Comparison of ENCODE assay signal across 18 cellular contexts in the genomic region with DNA sequence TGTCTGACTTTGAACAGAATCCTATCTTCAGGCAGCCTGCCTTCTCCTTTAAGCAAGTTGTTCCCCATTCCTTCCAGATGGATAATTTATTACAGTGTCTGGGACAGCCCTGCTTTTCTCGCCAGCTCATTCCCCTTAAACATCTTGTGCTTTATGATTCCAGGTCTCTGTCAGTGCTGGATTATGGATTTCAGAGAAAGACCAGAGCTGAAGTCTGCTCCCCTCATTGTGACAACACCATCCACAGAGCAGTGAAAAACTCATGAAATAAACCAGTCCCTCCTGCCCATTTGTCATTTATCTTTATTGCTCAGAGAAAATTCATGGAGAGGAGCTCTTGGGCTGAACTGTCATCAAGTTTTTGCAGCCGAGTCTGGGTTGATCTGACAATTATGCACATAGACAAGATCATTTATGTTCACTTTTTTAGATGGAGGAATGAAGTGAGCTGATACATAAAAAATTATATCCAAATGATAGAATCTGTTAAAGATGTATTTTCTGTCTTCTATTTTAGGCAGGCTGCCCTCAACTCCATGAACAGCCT.
DNase-seq lines count a peak whose midpoint lies in the region; TF ChIP-seq lines count a peak whose summit lies in the region.
"Had no signal": no experiment of that assay in that cellular context is flagged by ENCODE, and none has a peak within 500 bp of the region (broad histone marks: within the 10 kb centered on the region; RNA-seq: fewer than 3 reads in every experiment).

No MANE protein-coding gene starts in this region.

- no peak overlapping the region for H3K27ac ChIP-seq in hepatocyte
- peak overlapping the region; percentile 13 to 21 for H3K27ac ChIP-seq in uterus
- no peak overlapping the region for H3K27ac ChIP-seq in endodermal cell (ENCODE audit: low read depth, low read length)
- H3K27ac ChIP-seq: HL-60 had no signal

- H3K36me3 ChIP-seq in hepatocyte (replicated peaks; ENCODE audit: insufficient read depth, low read depth) (no peaks in the 10 kb centered on the region), uterus (no peaks in the 10 kb centered on the region), endodermal cell (ENCODE audit: control insufficient read depth, insufficient read depth, low read length) (no peaks in the 10 kb centered on the region)

- 32% methylated on average over 2 of the region's 2 CpGs for WGBS in hepatocyte (ENCODE audit: low lambda C conversion rate, missing lambda C conversion rate)
- WGBS in endodermal cell (ENCODE audit: insufficient coverage in 1 of 2, insufficient read length in 1 of 2), 2 experiments, result 74 to 90% methylated on average over 2 of the region's 2 CpGs

- H3K9me3 Mint-ChIP-seq in endodermal cell, result no peaks in the 10 kb centered on the region
- H3K9me3 Mint-ChIP-seq: CD8-positive, alpha-beta memory T cell had no signal

- H3K36me3 Mint-ChIP-seq in endodermal cell (ENCODE audit: low read depth), result no peaks in the 10 kb centered on the region
- H3K36me3 Mint-ChIP-seq: CD4-positive, CD25-positive, alpha-beta regulatory T cell; CD8-positive, alpha-beta memory T cell had no signal

- H3K27me3 Mint-ChIP-seq in endodermal cell (ENCODE audit: insufficient read depth), result peaks cover 4% of the 10 kb centered on the region

- H3K9me3 ChIP-seq in hepatocyte (ENCODE audit: low read depth), result no peaks in the 10 kb centered on the region
- H3K9me3 ChIP-seq in uterus, result no peaks in the 10 kb centered on the region
- no peaks in the 10 kb centered on the region for H3K9me3 ChIP-seq in endodermal cell (ENCODE audit: control insufficient read depth, low read length)

- DNase-seq in ELF-1 (ENCODE audit: low read depth, low spot score) (peak; percentile 3), amniotic epithelial cell (ENCODE audit: low read depth) (peak; percentile 28), hepatocyte (ENCODE audit: low spot score) (peak; percentile 36), uterus (peak in 1 of 2 donors; percentile 64), endodermal cell (no peak), T1000 (lab: John Stamatoyannopoulos, UW) (no peak)
- DNase-seq in activated naive CD4-positive, alpha-beta T cell (lab: John Stamatoyannopoulos, UW), result no peak
- DNase-seq: C1 segment of cervical spinal cord; CD4-positive, CD25-positive, alpha-beta regulatory T cell; CD8-positive, alpha-beta memory T cell; COR-L47; DMS 273 treated with DMSO at 0.1 percent for 48 hours; DMS53; DND-41; EL; HCEC 1CT had no signal

- H3K79me2 ChIP-seq in hepatocyte, result no peaks in the 10 kb centered on the region

- intact Hi-C loops in uterus (cut with DNase I; ENCODE audit: low total_unique reads), result no loop called here

- TF ChIP-seq POLR2A in uterus (IDR thresholded peaks at IDR 0.05), result no peak

- H4K20me1 ChIP-seq in hepatocyte (ENCODE audit: insufficient read depth, poor library complexity, severe bottlenecking), result no peaks in the 10 kb centered on the region

- no peak overlapping the region for H2AFZ ChIP-seq in hepatocyte

- H3K4me3 ChIP-seq in hepatocyte, result no peak overlapping the region
- no peak overlapping the region for H3K4me3 ChIP-seq in uterus
- H3K4me3 ChIP-seq in endodermal cell (ENCODE audit: low read length), result no peak overlapping the region

- H3K4me1 Mint-ChIP-seq in endodermal cell, result peaks cover 6% of the 10 kb centered on the region
- H3K4me1 Mint-ChIP-seq: B cell; CD4-positive, CD25-positive, alpha-beta regulatory T cell; CD8-positive, alpha-beta memory T cell had no signal

- H3K27ac Mint-ChIP-seq in endodermal cell, result no peak overlapping the region
- H3K27ac Mint-ChIP-seq: B cell; CD4-positive, CD25-positive, alpha-beta regulatory T cell; CD8-positive, alpha-beta memory T cell had no signal

- no peak overlapping the region for H3K4me3 Mint-ChIP-seq in endodermal cell
- H3K4me3 Mint-ChIP-seq: B cell; CD4-positive, CD25-positive, alpha-beta regulatory T cell; CD8-positive, alpha-beta memory T cell had no signal

- TF ChIP-seq CTCF in hepatocyte (IDR thresholded peaks at IDR 0.05; ENCODE audit: poor library complexity), result no peak
- no peak for TF ChIP-seq CTCF in uterus (IDR thresholded peaks at IDR 0.05)
- TF ChIP-seq CTCF in endodermal cell (conservative IDR thresholded peaks at IDR 0.05), result no peak

- no peaks in the 10 kb centered on the region for H3K4me1 ChIP-seq in hepatocyte (ENCODE audit: insufficient read depth)
- no peaks in the 10 kb centered on the region for H3K4me1 ChIP-seq in uterus
- no peaks in the 10 kb centered on the region for H3K4me1 ChIP-seq in endodermal cell (ENCODE audit: control insufficient read depth, insufficient read depth, low read length)

- H3K4me2 ChIP-seq in hepatocyte, result no peak overlapping the region

- no peaks in the 10 kb centered on the region for H3K9me2 ChIP-seq in hepatocyte (replicated peaks; ENCODE audit: insufficient read depth)

- no peak overlapping the region for H3K9ac ChIP-seq in endodermal cell (ENCODE audit: extremely low read depth, low read length, poor library complexity, severe bottlenecking)

- H3K27me3 ChIP-seq in hepatocyte (peaks cover 66% of the 10 kb centered on the region), uterus (no peaks in the 10 kb centered on the region), endodermal cell (ENCODE audit: control insufficient read depth, insufficient read depth, low read length, poor library complexity, severe bottlenecking) (peaks cover 12% of the 10 kb centered on the region)

Comparison
In these comparisons a context has a peak if more than half of its experiments do, and no peak if none do; other contexts are left out.
1. DNase-seq: peak in ELF-1 (single experiment), amniotic epithelial cell (single experiment) and hepatocyte (single experiment); none in endodermal cell (single experiment), T1000 (single experiment) and activated naive CD4-positive, alpha-beta T cell (0 of 4).
2. H3K27ac ChIP-seq: peak in uterus (2 of 2); none in hepatocyte (single experiment) and endodermal cell (single experiment).